Comparison of ENCODE assay signal across 18 cellular contexts in the genomic region with DNA sequence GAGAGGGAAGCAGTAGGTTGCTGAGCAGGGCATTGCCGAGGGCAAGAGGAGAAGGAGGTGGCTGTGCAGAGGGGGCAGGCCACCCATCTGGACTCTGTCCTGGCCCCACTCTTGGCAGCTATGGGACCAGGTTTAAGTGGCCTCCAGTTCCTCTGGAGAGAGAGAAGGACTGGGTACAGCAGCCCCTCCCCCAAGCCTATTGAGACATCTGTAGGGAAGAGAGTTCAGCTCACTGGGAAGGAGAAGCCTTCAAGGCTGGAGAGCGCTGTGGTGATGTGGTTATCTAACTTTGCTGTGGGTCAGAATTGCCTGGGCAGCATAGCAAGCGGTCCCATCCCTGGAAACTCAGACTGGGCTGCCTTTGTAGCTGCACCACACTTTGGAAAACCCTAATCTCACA.
DNase-seq lines count a peak whose midpoint lies in the region; ATAC-seq and TF ChIP-seq lines count a peak whose summit lies in the region.
"Had no signal": no experiment of that assay in that cellular context is flagged by ENCODE, and none has a peak within 500 bp of the region (broad histone marks: within the 10 kb centered on the region; RNA-seq: fewer than 3 reads in every experiment).

No MANE protein-coding gene starts in this region.

- H2AFZ ChIP-seq in H9 (ENCODE audit: low read length): no peak overlapping the region
- no peak overlapping the region for H2AFZ ChIP-seq in smooth muscle cell (ENCODE audit: low read depth)

- no peaks in the 10 kb centered on the region for H4K20me1 ChIP-seq in H9 (ENCODE audit: control insufficient read depth, insufficient read depth, insufficient read length)
- H4K20me1 ChIP-seq in smooth muscle cell (ENCODE audit: low read depth): no peaks in the 10 kb centered on the region

- H3K27ac Mint-ChIP-seq in H9 (no peak overlapping the region), T-helper 17 cell (peak overlapping the region; percentile 39)
- no peak overlapping the region for H3K27ac Mint-ChIP-seq in natural killer cell treated with Interleukin-12 subunit alpha and Interleukin-12 subunit beta and Interleukin-15 and Interleukin-18, amount 100 ng/mL, for 72 hours

- no peaks in the 10 kb centered on the region for H3K9me3 ChIP-seq in H9 (ENCODE audit: control insufficient read depth, low read depth, low read length)
- H3K9me3 ChIP-seq in T-helper 17 cell (ENCODE audit: control insufficient read depth, low read length, poor library complexity, severe bottlenecking): no peaks in the 10 kb centered on the region
- H3K9me3 ChIP-seq in lower lobe of right lung: no peaks in the 10 kb centered on the region
- no peaks in the 10 kb centered on the region for H3K9me3 ChIP-seq in smooth muscle cell (replicated peaks; ENCODE audit: low read depth)
- H3K9me3 ChIP-seq: BE2C, pancreas had no signal

- no peaks in the 10 kb centered on the region for H3K23me2 ChIP-seq in H9 (ENCODE audit: insufficient read length, low read depth, low read length, poor library complexity, severe bottlenecking)

- peaks cover 37% of the 10 kb centered on the region for H3K27me3 Mint-ChIP-seq in H9 (ENCODE audit: low read depth)
- peaks cover 32% of the 10 kb centered on the region for H3K27me3 Mint-ChIP-seq in T-helper 17 cell
- H3K27me3 Mint-ChIP-seq in natural killer cell treated with Interleukin-12 subunit alpha and Interleukin-12 subunit beta and Interleukin-15 and Interleukin-18, amount 100 ng/mL, for 72 hours: peaks cover 23 to 43% of the 10 kb centered on the region in 2 donors

- no peaks in the 10 kb centered on the region for H3K79me2 ChIP-seq in H9 (ENCODE audit: insufficient read depth, low read length)
- no peaks in the 10 kb centered on the region for H3K79me2 ChIP-seq in smooth muscle cell (ENCODE audit: low read depth)

- H3K27me3 ChIP-seq in H9 (ENCODE audit: insufficient read depth, low read length): no peaks in the 10 kb centered on the region; the same call in 1 of the 2 replicates
- H3K27me3 ChIP-seq in lower lobe of right lung (ENCODE audit: low read depth): no peaks in the 10 kb centered on the region
- H3K27me3 ChIP-seq in smooth muscle cell (ENCODE audit: low read depth): no peaks in the 10 kb centered on the region
- H3K27me3 ChIP-seq: cardiac muscle cell, pancreas had no signal

- no peak overlapping the region for H3K4me3 Mint-ChIP-seq in H9
- H3K4me3 Mint-ChIP-seq in T-helper 17 cell: no peak overlapping the region
- no peak overlapping the region for H3K4me3 Mint-ChIP-seq in natural killer cell treated with Interleukin-12 subunit alpha and Interleukin-12 subunit beta and Interleukin-15 and Interleukin-18, amount 100 ng/mL, for 72 hours

- no peak overlapping the region for H3K4me3 ChIP-seq in lower lobe of right lung
- H3K4me3 ChIP-seq in smooth muscle cell: no peak overlapping the region
- H3K4me3 ChIP-seq: cardiac muscle cell, pancreas had no signal

- H4K91ac ChIP-seq in H9 (ENCODE audit: insufficient read length, low read depth, low read length): no peak overlapping the region

- H3K4me2 ChIP-seq in H9 (ENCODE audit: insufficient read depth, insufficient read length, low read length): no peak overlapping the region
- peak overlapping the region; percentile 60 for H3K4me2 ChIP-seq in smooth muscle cell

- DNase-seq in H9 (no peak), T-helper 17 cell (no peak), lower lobe of right lung (peak; percentile 59), smooth muscle cell (lab: John Stamatoyannopoulos, UW; ENCODE audit: unreplicated experiment) (no peak)
- no peak for DNase-seq in natural killer cell treated with Interleukin-12 subunit alpha and Interleukin-12 subunit beta and Interleukin-15 and Interleukin-18, amount 100 ng/mL, for 72 hours (ENCODE audit: low spot score)
- no peak for DNase-seq in activated CD4-positive, CD25-positive, alpha-beta regulatory T cell treated with anti-CD3 and anti-CD28 coated beads, Interleukin-2, amount 50 U/mL, for 72 hours
- DNase-seq: activated T-cell treated with anti-CD3 and anti-CD28 coated beads, Interleukin-2, amount 50 U/mL, for 1 hour; BE2C; HCEC 1CT; Kasumi-1; kidney; NCI-H1105 treated with DMSO at 0.1 percent for 48 hours; NCI-H69; pancreas; stimulated activated CD4-positive, alpha-beta T cell treated with anti-CD3 and anti-CD28 coated beads, Interleukin-4, amount 100 ng/mL, for 1 hour had no signal

- peaks cover 23 to 25% of the 10 kb centered on the region in 2 experiments for H3K4me1 Mint-ChIP-seq in H9
- H3K4me1 Mint-ChIP-seq in T-helper 17 cell: peaks cover 9% of the 10 kb centered on the region
- H3K4me1 Mint-ChIP-seq in natural killer cell treated with Interleukin-12 subunit alpha and Interleukin-12 subunit beta and Interleukin-15 and Interleukin-18, amount 100 ng/mL, for 72 hours (ENCODE audit: low read depth in 2 of 2): no peaks in the 10 kb centered on the region

- no peaks in the 10 kb centered on the region for H3K79me1 ChIP-seq in H9 (ENCODE audit: insufficient read depth, low read depth, low read length, poor library complexity, severe bottlenecking)

- H2BK120ac ChIP-seq in H9 (ENCODE audit: low read depth, low read length, poor library complexity, severe bottlenecking): no peak overlapping the region

- H3F3A ChIP-seq in smooth muscle cell (ENCODE audit: low read depth): no peaks in the 10 kb centered on the region

- no peaks in the 10 kb centered on the region for H3K9me3 Mint-ChIP-seq in H9
- H3K9me3 Mint-ChIP-seq in natural killer cell treated with Interleukin-12 subunit alpha and Interleukin-12 subunit beta and Interleukin-15 and Interleukin-18, amount 100 ng/mL, for 72 hours: no peaks in the 10 kb centered on the region

- H3K23ac ChIP-seq in H9 (ENCODE audit: insufficient read length, low read depth, low read length): no peak overlapping the region

- H3K36me3 Mint-ChIP-seq in H9 (ENCODE audit: insufficient read depth in 1 of 3, low read depth in 3 of 3): no peaks in the 10 kb centered on the region
- peaks cover 3% of the 10 kb centered on the region for H3K36me3 Mint-ChIP-seq in T-helper 17 cell (ENCODE audit: low read depth)
- H3K36me3 Mint-ChIP-seq in natural killer cell treated with Interleukin-12 subunit alpha and Interleukin-12 subunit beta and Interleukin-15 and Interleukin-18, amount 100 ng/mL, for 72 hours: no peaks in the 10 kb centered on the region

- H2BK15ac ChIP-seq in H9 (ENCODE audit: low read depth, low read length): no peak overlapping the region

- no peak overlapping the region for H3K56ac ChIP-seq in H9 (ENCODE audit: insufficient read length, low read depth, low read length)

- H3K18ac ChIP-seq in H9 (ENCODE audit: insufficient read length, low read depth, low read length): peak overlapping the region; percentile 7

- intact Hi-C loops in lower lobe of right lung (cut with DNase I): loop anchor here (5.0 kb wide), 1 partner anchor 183 kb away; no protein-coding TSS in a partner anchor

- TF ChIP-seq CTCF in H9 (conservative IDR thresholded peaks at IDR 0.05) (no peak), lower lobe of right lung (IDR thresholded peaks at IDR 0.05) (no peak), smooth muscle cell (IDR thresholded peaks at IDR 0.05; ENCODE audit: borderline replicate concordance, insufficient read depth, poor library complexity, severe bottlenecking) (no peak)

- no peak overlapping the region for H2BK5ac ChIP-seq in H9 (ENCODE audit: insufficient read length, low read length)

- no peak overlapping the region for H2BK12ac ChIP-seq in H9 (ENCODE audit: insufficient read length, low read depth, low read length)

- H3K14ac ChIP-seq in H9 (ENCODE audit: insufficient read depth, low read length): no peak overlapping the region

- peaks cover 9% of the 10 kb centered on the region; the same call in 1 of the 2 replicates for H3K4me1 ChIP-seq in H9 (ENCODE audit: insufficient read depth, low read length)
- H3K4me1 ChIP-seq in lower lobe of right lung: peaks cover 27% of the 10 kb centered on the region
- H3K4me1 ChIP-seq in smooth muscle cell (ENCODE audit: low read depth): peaks cover 3% of the 10 kb centered on the region
- H3K4me1 ChIP-seq: BE2C had no signal

- no peak overlapping the region for H2AK5ac ChIP-seq in H9 (ENCODE audit: insufficient read length, low read length)

- H3T11ph ChIP-seq in H9 (ENCODE audit: low read length): no peak overlapping the region

- H3K27ac ChIP-seq in H9 (ENCODE audit: insufficient read length, low read depth, low read length) (no peak overlapping the region), lower lobe of right lung (peak overlapping the region; percentile 66), smooth muscle cell (ENCODE audit: low read depth) (peak overlapping the region; percentile 93)
- H3K27ac ChIP-seq: cardiac muscle cell, pancreas had no signal

- H3K36me3 ChIP-seq in lower lobe of right lung (no peaks in the 10 kb centered on the region), smooth muscle cell (ENCODE audit: low read depth) (no peaks in the 10 kb centered on the region)
- H3K36me3 ChIP-seq: BE2C, cardiac muscle cell, pancreas had no signal

- no peak overlapping the region for H4K8ac ChIP-seq in H9 (replicated peaks; ENCODE audit: insufficient read length, low read depth, low read length)

- WGBS in H9 (ENCODE audit: extremely low coverage, insufficient read length, low lambda C conversion rate): no CpG with 5 or more reads among the region's 3 CpGs
- 85% methylated on average over 3 of the region's 3 CpGs for WGBS in smooth muscle cell (ENCODE audit: low lambda C conversion rate)

- ATAC-seq in T-helper 17 cell (no peak), lower lobe of right lung (peak; percentile 35 to 65), GM19455 (IDR thresholded peaks at IDR 0.05; ENCODE audit: unreplicated experiment) (no peak)
- ATAC-seq in natural killer cell treated with Interleukin-12 subunit alpha and Interleukin-12 subunit beta and Interleukin-15 and Interleukin-18, amount 100 ng/mL, for 72 hours: no peak
- ATAC-seq: pancreas, SK-N-SH treated with all-trans-retinoic acid at 6 μM for 48 hours had no signal

- no peak overlapping the region for H2BK20ac ChIP-seq in H9 (ENCODE audit: low read depth, low read length, poor library complexity, severe bottlenecking)

- no peak overlapping the region for H3K4ac ChIP-seq in H9 (ENCODE audit: low read depth, low read length)

- H4K5ac ChIP-seq in H9 (ENCODE audit: insufficient read length, low read depth, low read length): no peak overlapping the region

- H3K9ac ChIP-seq in H9 (ENCODE audit: extremely low read depth, insufficient read length, low read length) (no peak overlapping the region), smooth muscle cell (ENCODE audit: low read depth) (peak overlapping the region; percentile 82)

Comparison
In these comparisons a context has a peak if more than half of its experiments do, and no peak if none do; other contexts are left out.
1. ATAC-seq: peak in lower lobe of right lung (2 of 2); none in T-helper 17 cell (single experiment), GM19455 (single experiment) and natural killer cell treated with Interleukin-12 subunit alpha and Interleukin-12 subunit beta and Interleukin-15 and Interleukin-18, amount 100 ng/mL, for 72 hours (0 of 2).